Comparison of ENCODE assay signal across 8 cellular contexts in genomic region chr9:34126207-34127034, GRCh38.
DNase-seq lines count a peak whose midpoint lies in the region; ATAC-seq and TF ChIP-seq lines count a peak whose summit lies in the region.

DCAF12 (minus strand) TSS chr9:34126698; CDS start chr9:34126431, 267 bp downstream.

- DNase-seq in AG09309 (ENCODE audit: low read depth), result peak; percentile 48
- DNase-seq in NCI-H2227 treated with DMSO at 0.1 percent for 48 hours (lab: John Stamatoyannopoulos, UW), result peak; percentile 84
- peak; percentile 90 for DNase-seq in activated CD4-positive, CD25-positive, alpha-beta regulatory T cell treated with anti-CD3 and anti-CD28 coated beads, Interleukin-2, amount 50 U/mL, for 72 hours
- DNase-seq in cerebellar cortex (ENCODE audit: low spot score), result peak; percentile 93
- DNase-seq in islet precursor cell, result peak; percentile 96
- DNase-seq in stimulated activated CD4-positive, alpha-beta T cell treated with anti-CD3 and anti-CD28 coated beads, Interleukin-12 subunit alpha, Interleukin-12 subunit beta, amount 100 ng/mL, for 4 hours, result peak; percentile 85

- ATAC-seq in GM18909 (IDR thresholded peaks at IDR 0.05; ENCODE audit: poor library complexity, unreplicated experiment) (peak; percentile 87), HG03159 (IDR thresholded peaks at IDR 0.05; ENCODE audit: unreplicated experiment) (peak; percentile 76)

- peak within 1 kb of the TSS; percentile 94 for H3K4me3 ChIP-seq in AG09309 (ENCODE audit: control insufficient read depth, low read depth, low read length)

- no peak for TF ChIP-seq CTCF in AG09309 (IDR thresholded peaks at IDR 0.05; ENCODE audit: control insufficient read depth, insufficient read depth, low read depth, low read length, missing control alignments)

Comparison
In these comparisons a context has a peak if more than half of its experiments do, and no peak if none do; other contexts are left out.
1. Peak in every context shown above with its lines: DNase-seq, ATAC-seq and H3K4me3 ChIP-seq.